In genomic region chr2:58258456-58258855, GRCh38 we compare ENCODE assay signal across 8 cellular contexts. TPM values are rescaled to one million over a fixed set of nuclear protein-coding genes. Genes with fewer than 3 reads are reported as not detected.
A peak's percentile ranks its signal among the peaks of the same experiment; 100 is the strongest.
DNase-seq lines count a peak whose midpoint lies in the region; ATAC-seq, FAIRE-seq and TF ChIP-seq lines count a peak whose summit lies in the region.
"Not testable (repeated sequence)": the region's sequence is repeated elsewhere in the genome, so short reads cannot be mapped to it uniquely, and the experiment has no call there.

No MANE protein-coding gene starts in this region.

- not testable (repeated sequence) for H4K20me1 ChIP-seq in GM23338 (replicated peaks; ENCODE audit: insufficient read depth); GM12878 (ENCODE audit: control insufficient read depth, insufficient read depth)

- H3K4me3 ChIP-seq in GM23338; NB4 (ENCODE audit: low read depth, low read length); GM12878: not testable (repeated sequence)

- H2AFZ ChIP-seq in GM23338, result peak overlapping the region; percentile 38; the same call in 1 of the 2 replicates
- H2AFZ ChIP-seq in GM12878 (ENCODE audit: control insufficient read depth, low read depth, low read length), result not testable (repeated sequence)

- TF ChIP-seq EP300 in GM12878 (IDR thresholded peaks at IDR 0.05; ENCODE audit: borderline replicate concordance in 1 of 2, control insufficient read depth in 1 of 2, low read depth in 2 of 2, low read length in 2 of 2), result not testable (repeated sequence)

- CTCF ChIA-PET in activated CD8-positive, alpha-beta T cell treated with anti-CD3 and anti-CD28 coated beads for 36 hours (lab: Charles Lee); GM12878 (lab: Yijun Ruan, JAX): not testable (repeated sequence)

- TF ChIP-seq POLR2A in GM12891 (IDR thresholded peaks at IDR 0.05; ENCODE audit: low read depth, low read length); NB4 (IDR thresholded peaks at IDR 0.05; ENCODE audit: extremely low read depth, insufficient read length); GM12878 (IDR thresholded peaks at IDR 0.05; ENCODE audit: low read depth, low read length): not testable (repeated sequence)

- DNase-seq in GM12891 (ENCODE audit: insufficient read length, low spot score); GM23338 (ENCODE audit: low spot score); GM12878 (ENCODE audit: low read depth, low spot score): not testable (repeated sequence)
- peak; percentile 15 for DNase-seq in NB4 (ENCODE audit: low read depth)
- peak; percentile 57 for DNase-seq in activated CD8-positive, alpha-beta T cell treated with anti-CD3 and anti-CD28 coated beads for 36 hours
- peak; percentile 6 to 9 for DNase-seq in stimulated activated CD8-positive, alpha-beta memory T cell treated with anti-CD3 and anti-CD28 coated beads, Interleukin-15, amount 100 ng/mL, for 48 hours (ENCODE audit: low read depth in 2 of 2)

- H3K9ac ChIP-seq in GM12878 (ENCODE audit: control insufficient read depth, insufficient read depth, low read length), result not testable (repeated sequence)

- not testable (repeated sequence) for H3K27me3 Mint-ChIP-seq in GM23338 (ENCODE audit: insufficient read depth, low read depth, poor library complexity); activated CD8-positive, alpha-beta T cell treated with anti-CD3 and anti-CD28 coated beads for 36 hours

- not testable (repeated sequence) for H3K27ac Mint-ChIP-seq in GM23338
- H3K27ac Mint-ChIP-seq in activated CD8-positive, alpha-beta T cell treated with anti-CD3 and anti-CD28 coated beads for 36 hours, result peak overlapping the region; percentile 16

- not testable (repeated sequence) for H3K4me1 ChIP-seq in GM23338 (ENCODE audit: insufficient read depth); GM12878 (ENCODE audit: control insufficient read depth, insufficient read depth, low read length)

- H3K4me1 Mint-ChIP-seq in GM23338; activated CD8-positive, alpha-beta T cell treated with anti-CD3 and anti-CD28 coated beads for 36 hours (ENCODE audit: low read depth): not testable (repeated sequence)

- FAIRE-seq in GM12891 (lab: Jason Lieb, UNC); GM12878 (lab: Jason Lieb, UNC): not testable (repeated sequence)

- H3K27me3 ChIP-seq in GM23338 (ENCODE audit: insufficient read depth); GM12878 (replicated peaks in 1 of 2; ENCODE audit: control insufficient read depth in 2 of 2, insufficient read depth in 2 of 2, low read length in 1 of 2): not testable (repeated sequence)

- not testable (repeated sequence) for TF ChIP-seq CTCF in GM23338 (conservative IDR thresholded peaks at IDR 0.05; ENCODE audit: low read depth in 2 of 2); NB4 (IDR thresholded peaks at IDR 0.05; ENCODE audit: low read depth, low read length); activated CD8-positive, alpha-beta T cell treated with anti-CD3 and anti-CD28 coated beads for 36 hours (IDR thresholded peaks at IDR 0.05); GM12878 (IDR thresholded peaks at IDR 0.05 in 2 of 3, conservative IDR thresholded peaks at IDR 0.05 in 1 of 3; ENCODE audit: control insufficient read depth in 2 of 3, extremely low read depth in 1 of 3, insufficient read depth in 1 of 3, low read depth in 3 of 3, low read length in 3 of 3)

- H3K9me2 ChIP-seq in GM23338 (ENCODE audit: insufficient read depth), result not testable (repeated sequence)

- H3K4me2 ChIP-seq in GM23338; GM12878 (ENCODE audit: control insufficient read depth, insufficient read depth): not testable (repeated sequence)

- peak; percentile 77 for ATAC-seq in GM18870 (IDR thresholded peaks at IDR 0.05; ENCODE audit: unreplicated experiment)
- not testable (repeated sequence) for ATAC-seq in GM23338
- ATAC-seq in HG03159 (IDR thresholded peaks at IDR 0.05; ENCODE audit: unreplicated experiment), result peak; percentile 62
- ATAC-seq in activated CD8-positive, alpha-beta T cell treated with anti-CD3 and anti-CD28 coated beads for 36 hours, result peak; percentile 99
- peak; percentile 87 for ATAC-seq in GM12878

- H3K36me3 Mint-ChIP-seq in GM23338 (ENCODE audit: low read depth); activated CD8-positive, alpha-beta T cell treated with anti-CD3 and anti-CD28 coated beads for 36 hours (ENCODE audit: low read depth): not testable (repeated sequence)

- TF ChIP-seq RAD21 in GM12878 (IDR thresholded peaks at IDR 0.05; ENCODE audit: insufficient read depth, low read depth, low read length), result not testable (repeated sequence)

- not testable (repeated sequence) for H3K79me2 ChIP-seq in GM23338 (replicated peaks; ENCODE audit: insufficient read depth); GM12878 (ENCODE audit: control insufficient read depth, insufficient read depth, low read length)

- POLR2A ChIA-PET in activated CD8-positive, alpha-beta T cell treated with anti-CD3 and anti-CD28 coated beads for 36 hours (lab: Charles Lee); GM12878 (lab: Charles Lee): not testable (repeated sequence)

- RAD21 ChIA-PET in GM12878 (lab: Charles Lee; ENCODE audit: unreplicated experiment), result not testable (repeated sequence)

- in situ Hi-C loops in GM12878 (cut with MboI), result not testable (repeated sequence)

- not testable (repeated sequence) for H3K36me3 ChIP-seq in GM23338 (ENCODE audit: insufficient read depth); GM12878 (ENCODE audit: control insufficient read depth in 2 of 2, insufficient read depth in 2 of 2, low read length in 1 of 2)

- intact Hi-C loops in activated CD8-positive, alpha-beta T cell treated with anti-CD3 and anti-CD28 coated beads for 36 hours (cut with micrococcal nuclease); GM12878 (cut with micrococcal nuclease; ENCODE audit: unreplicated experiment): not testable (repeated sequence)

- SMC1A ChIA-PET in GM12878 (lab: Charles Lee; ENCODE audit: uncharacterized antibody, unreplicated experiment), result interaction anchor here (0.9 kb wide), 1 partner anchor 278 kb away, joined by 3 read pairs; no protein-coding TSS in a partner anchor

- not testable (repeated sequence) for H3K4me3 Mint-ChIP-seq in GM23338; activated CD8-positive, alpha-beta T cell treated with anti-CD3 and anti-CD28 coated beads for 36 hours

- not testable (repeated sequence) for H3F3A ChIP-seq in GM23338 (replicated peaks; ENCODE audit: low read depth)

- BruUV-seq in GM12878 (replicated peaks; lab: Mats Ljungman, UMichigan), result not testable (repeated sequence)

- not testable (repeated sequence) for H3K27ac ChIP-seq in GM23338 (ENCODE audit: low read depth); GM12878 (ENCODE audit: control insufficient read depth, insufficient read depth)

- H3K9me3 ChIP-seq in GM12878 (replicated peaks; ENCODE audit: control insufficient read depth, insufficient read depth, low read length), result not testable (repeated sequence)

- WGBS in GM12878 (ENCODE audit: insufficient coverage, insufficient replicate concordance, low lambda C conversion rate, missing lambda C conversion rate), result 4% methylated on average over 1 of the region's 1 CpG

- H3K9me3 Mint-ChIP-seq in GM23338, result not testable (repeated sequence)
- H3K9me3 Mint-ChIP-seq in activated CD8-positive, alpha-beta T cell treated with anti-CD3 and anti-CD28 coated beads for 36 hours, result peaks cover 11% of the 10 kb centered on the region

TF ChIP-seq in GM12891, 5 proteins besides CTCF, POLR2A, EP300 and RAD21:
- peak; percentile 33 for TF ChIP-seq PAX5 (IDR thresholded peaks at IDR 0.05; ENCODE audit: insufficient read depth, low read length, severe bottlenecking)

TF ChIP-seq in GM12878, 131 proteins besides CTCF, POLR2A, EP300 and RAD21:
- TF ChIP-seq CBX5 (IDR thresholded peaks at IDR 0.05; ENCODE audit: low read depth), result peak; percentile 92; the same call in 1 of the 2 replicates
- TF ChIP-seq JUNB (IDR thresholded peaks at IDR 0.05), result peak; percentile 37; the same call in 1 of the 2 replicates

RNA-seq across cellular contexts. Expression of gene FANCL, which starts 17.3 kb away (rescaled TPM):
- 23.5 TPM for polyA plus RNA-seq in GM12891 (2012; ENCODE audit: low read depth, missing spikeins)
- 90.4 and 115 TPM in 2 replicates for total RNA-seq in GM23338 (2014; rRNA removed; shearing (Covaris generic))
- polyA plus RNA-seq in GM23338 (2016; fragmentation: Nextera tagmentation; extraction: Ambion mirVana) (82.1 and 97.8 TPM in 2 replicates), GM12878 (2011; rRNA removed) (90.5 and 153 TPM in 2 replicates), GM12878 (2014; fragmentation: Illumina TruSeq; extraction: Trizol) (34.8 and 47.4 TPM in 2 replicates), GM12878 (2014; fragmentation: Nextera tagmentation; extraction: Ambion mirVana) (10 to 100 TPM; 69.1 to 74.9 TPM), GM12878 (2014; rRNA removed) (38.2 and 50.9 TPM in 2 replicates), GM12878 (2016; fragmentation: Nextera tagmentation; extraction: Ambion mirVana) (10 to 100 TPM; 53.8 to 54.1 TPM)
- total RNA-seq in activated CD8-positive, alpha-beta T cell treated with anti-CD3 and anti-CD28 coated beads for 36 hours, result 10 to 100 TPM; 19.8 to 20.9 TPM
- 140 and 175 TPM in 2 replicates for total RNA-seq in GM12878 (2013; cell fraction: nucleolus; rRNA removed)
- total RNA-seq in GM12878 (2014; rRNA removed) (37.4 and 55.3 TPM in 2 replicates), GM12878 (2014; rRNA removed; fragmentation: Illumina TruSeq; extraction: Trizol) (39.8 and 41.2 TPM in 2 replicates), GM12878 (2021) (30.8 and 31.5 TPM in 2 replicates)
- polyA plus RNA-seq in GM12878 (2011; ENCODE audit: low read depth), result 11.9 TPM
- polyA plus RNA-seq in GM12878 (2011; cell fraction: cytosol; rRNA removed), result 23.6 and 23.9 TPM in 2 replicates
- 170 and 181 TPM in 2 replicates for polyA plus RNA-seq in GM12878 (2011; cell fraction: nucleus; rRNA removed)
- polyA plus RNA-seq in GM12878 (2012), result 20.5 and 27.9 TPM in 2 replicates
- 36.8 and 67.5 TPM in 2 replicates for polyA minus RNA-seq in GM12878 (2011; rRNA and poly(A)+ RNA removed)
- polyA minus RNA-seq in GM12878 (2011; cell fraction: cytosol; rRNA and poly(A)+ RNA removed), result 23.7 and 25.3 TPM in 2 replicates
- 65.2 and 82.7 TPM in 2 replicates for polyA minus RNA-seq in GM12878 (2011; cell fraction: nucleus; rRNA and poly(A)+ RNA removed)
